2 cellular contexts compared by ENCODE assay signal in genomic region chr4:133544097-133544496, GRCh38.
TF ChIP-seq lines count a peak whose summit lies in the region.

No MANE protein-coding gene starts in this region.

TF ChIP-seq in K562, 482 proteins besides CTCF, POLR2A, EP300 and RAD21:
- TF ChIP-seq ZNF436 (CRISPR knock-in tag; IDR thresholded peaks at IDR 0.05) (no peak), CBFA2T3 (IDR thresholded peaks at IDR 0.05) (peak; percentile 58), BRCA1 (IDR thresholded peaks at IDR 0.05) (no peak), BRCA1 (CRISPR knock-in tag; IDR thresholded peaks at IDR 0.05) (no peak), ZNF398 (CRISPR knock-in tag; IDR thresholded peaks at IDR 0.05) (no peak), TCF3 (CRISPR knock-in tag; IDR thresholded peaks at IDR 0.05) (peak; percentile 69), HMBOX1 (IDR thresholded peaks at IDR 0.05) (0 out of 2 replicates have a peak, but pooled peaks have one; percentile 43), ARID1B (IDR thresholded peaks at IDR 0.05) (peak; percentile 55; the same call in 1 of the 2 replicates), TAL1 (IDR thresholded peaks at IDR 0.05) (peak; percentile 45), ATF3 (IDR thresholded peaks at IDR 0.05) (no peak), ATF3 (CRISPR knock-in tag; conservative IDR thresholded peaks at IDR 0.05) (no peak)

TF ChIP-seq in H1, 55 proteins besides CTCF, POLR2A, EP300 and RAD21:
- TF ChIP-seq GTF2F1 (IDR thresholded peaks at IDR 0.05; ENCODE audit: borderline replicate concordance, low read depth, low read length) = no peak
- TF ChIP-seq RXRA (IDR thresholded peaks at IDR 0.05; ENCODE audit: insufficient read depth, low read depth, low read length) = no peak
- no peak for TF ChIP-seq EZH2 (IDR thresholded peaks at IDR 0.05; ENCODE audit: low read depth, low read length, severe bottlenecking)
- TF ChIP-seq SP4 (IDR thresholded peaks at IDR 0.05; ENCODE audit: low read length) = no peak
- no peak for TF ChIP-seq HDAC6 (IDR thresholded peaks at IDR 0.05; ENCODE audit: low read depth, low read length)
- no peak for TF ChIP-seq NANOG (IDR thresholded peaks at IDR 0.05; ENCODE audit: insufficient read depth, low read depth, low read length, poor library complexity, severe bottlenecking)
- TF ChIP-seq SRF (IDR thresholded peaks at IDR 0.05; ENCODE audit: low read depth, low read length) = no peak
- TF ChIP-seq CREB1 (IDR thresholded peaks at IDR 0.05) = no peak
- TF ChIP-seq YY1 (IDR thresholded peaks at IDR 0.05; ENCODE audit: low read depth, low read length) = no peak
- no peak for TF ChIP-seq USF2 (IDR thresholded peaks at IDR 0.05; ENCODE audit: low read length)
- TF ChIP-seq POLR2AphosphoS5 (IDR thresholded peaks at IDR 0.05; ENCODE audit: low read depth, low read length) = no peak
- no peak for TF ChIP-seq HDAC2 (IDR thresholded peaks at IDR 0.05; ENCODE audit: borderline replicate concordance in 1 of 2, low read depth in 2 of 2, low read length in 2 of 2)
- TF ChIP-seq ATF2 (IDR thresholded peaks at IDR 0.05; ENCODE audit: low read length) = no peak
- TF ChIP-seq MAX (IDR thresholded peaks at IDR 0.05) = no peak
- no peak for TF ChIP-seq GABPA (IDR thresholded peaks at IDR 0.05; ENCODE audit: borderline replicate concordance, insufficient read depth, low read length)
- no peak for TF ChIP-seq TAF1 (IDR thresholded peaks at IDR 0.05; ENCODE audit: low read depth, low read length)
- no peak for TF ChIP-seq TBP (IDR thresholded peaks at IDR 0.05; ENCODE audit: low read depth, low read length)
- TF ChIP-seq CBX8 (IDR thresholded peaks at IDR 0.05; ENCODE audit: borderline replicate concordance, low read depth, low read length) = no peak
- no peak for TF ChIP-seq SIN3A (conservative IDR thresholded peaks at IDR 0.05 in 1 of 2, IDR thresholded peaks at IDR 0.05 in 1 of 2; ENCODE audit: low read depth in 1 of 2, low read length in 2 of 2)
- no peak for TF ChIP-seq BACH1 (IDR thresholded peaks at IDR 0.05; ENCODE audit: low read length)
